In genomic region chr20:2172305-2173175, GRCh38 we compare ENCODE assay signal across 8 cellular contexts.
A peak's percentile ranks its signal among the peaks of the same experiment; 100 is the strongest.
DNase-seq lines count a peak whose midpoint lies in the region; ATAC-seq, FAIRE-seq and TF ChIP-seq lines count a peak whose summit lies in the region.

No MANE protein-coding gene starts in this region.

- peaks cover 3% of the 10 kb centered on the region; the same call in 1 of the 2 replicates for H3K27me3 Mint-ChIP-seq in WTC11 (ENCODE audit: low read depth)

- 27% methylated on average over 15 of the region's 17 CpGs for WGBS in mammary epithelial cell (ENCODE audit: low coverage, missing lambda C conversion rate)

- CTCF ChIA-PET in WTC11 (lab: Charles Lee), result interaction anchor here (0.5 to 2.8 kb wide), 72 partner anchors 10 to 635 kb away, joined by 3 to 54 read pairs (median 4); partner anchors contain the start of gene STK35
- CTCF ChIA-PET in mammary epithelial cell (lab: Charles Lee; ENCODE audit: low non-redundant PET), result interaction anchor here (0.5 to 1.1 kb wide), 4 partner anchors 63 to 212 kb away, joined by 3 to 11 read pairs (median 6); no protein-coding TSS in a partner anchor

- peak; percentile 52 for DNase-seq in NK-92 treated with Interleukin-12 subunit alpha and Interleukin-12 subunit beta, amount 100 ng/mL, for 24 hours (lab: John Stamatoyannopoulos, UW)
- DNase-seq in NK-92 (lab: John Stamatoyannopoulos, UW; ENCODE audit: unreplicated experiment), result no peak
- DNase-seq in NCI-H2029 treated with DMSO at 0.1 percent for 48 hours (lab: John Stamatoyannopoulos, UW), result peak; percentile 56
- DNase-seq in WTC11 (ENCODE audit: low spot score), result peak; percentile 80
- DNase-seq in mammary epithelial cell, result peak; percentile 23
- no peak for DNase-seq in kidney
- peak; percentile 60 to 63 for DNase-seq in stimulated activated CD4-positive, alpha-beta T cell treated with anti-CD3 and anti-CD28 coated beads, Interleukin-1b, Interleukin-23, amount 100 ng/mL, for 4 hours (ENCODE audit: low read depth in 2 of 2)

- no peaks in the 10 kb centered on the region for H3K9me3 Mint-ChIP-seq in WTC11

- POLR2A ChIA-PET in WTC11 (lab: Charles Lee), result interaction anchor here (0.7 kb wide), 1 partner anchor 206 kb away, joined by 3 read pairs; no protein-coding TSS in a partner anchor

- H3K9me3 ChIP-seq in mammary epithelial cell (replicated peaks; ENCODE audit: insufficient read depth, low read length) (no peaks in the 10 kb centered on the region), kidney (ENCODE audit: control insufficient read depth in 1 of 2, low read length in 2 of 2) (no peaks in the 10 kb centered on the region)

- FAIRE-seq in kidney (lab: Jason Lieb, UNC), result no peak

- in situ Hi-C loops in mammary epithelial cell (cut with MboI; ENCODE audit: low sequenced_read_pairs in 2 of 2), result loop anchor here (10.0 kb wide), 2 partner anchors 168 to 208 kb away; no protein-coding TSS in a partner anchor

- no peak overlapping the region for H2AFZ ChIP-seq in mammary epithelial cell (ENCODE audit: low read depth, low read length)

- H3K36me3 ChIP-seq in mammary epithelial cell (ENCODE audit: insufficient read depth, low read length) (no peaks in the 10 kb centered on the region), kidney (ENCODE audit: control insufficient read depth in 1 of 2, insufficient read depth in 2 of 2, low read length in 2 of 2) (no peaks in the 10 kb centered on the region)

- H3K4me2 ChIP-seq in mammary epithelial cell (ENCODE audit: insufficient read depth, low read depth, low read length), result peak overlapping the region; percentile 22

- H3K36me3 Mint-ChIP-seq in WTC11, result no peaks in the 10 kb centered on the region

- peaks cover 3% of the 10 kb centered on the region; the same call in 1 of the 2 replicates for H3K4me1 Mint-ChIP-seq in WTC11

- BruUV-seq in mammary epithelial cell (replicated peaks; lab: Mats Ljungman, UMichigan), result no TSS peak

- ATAC-seq in WTC11, result peak; percentile 88
- no peak for ATAC-seq in HG03280 (IDR thresholded peaks at IDR 0.05; ENCODE audit: unreplicated experiment)

- no peaks in the 10 kb centered on the region for H3K27me3 ChIP-seq in mammary epithelial cell (ENCODE audit: insufficient read depth, low read length)

- H4K20me1 ChIP-seq in mammary epithelial cell (ENCODE audit: insufficient read depth, low read length), result no peaks in the 10 kb centered on the region

- H3K4me3 ChIP-seq in mammary epithelial cell (replicated peaks in 1 of 3; ENCODE audit: insufficient read depth in 1 of 3, low read depth in 2 of 3, low read length in 3 of 3) (no peak overlapping the region), kidney (ENCODE audit: low read length in 2 of 2) (no peak overlapping the region)

- H3K9ac ChIP-seq in mammary epithelial cell (ENCODE audit: insufficient read depth, low read length) (no peak overlapping the region), kidney (ENCODE audit: low read length in 2 of 2) (no peak overlapping the region)

- H3K4me1 ChIP-seq in mammary epithelial cell (ENCODE audit: insufficient read depth, low read length) (no peaks in the 10 kb centered on the region), kidney (ENCODE audit: control insufficient read depth in 1 of 2, insufficient read depth in 1 of 2, low read depth in 1 of 2, low read length in 2 of 2) (no peaks in the 10 kb centered on the region)

- intact Hi-C loops in mammary epithelial cell (cut with micrococcal nuclease), result loop anchor here (1.0 to 5.0 kb wide), 6 partner anchors 70 to 410 kb away; no protein-coding TSS in a partner anchor
- intact Hi-C loops in kidney (cut with DNase I), result loop anchor here (5.0 to 10.0 kb wide), 2 partner anchors 88 to 205 kb away; no protein-coding TSS in a partner anchor

- dilution Hi-C loops in mammary epithelial cell (cut with HindIII; ENCODE audit: low sequenced_read_pairs), result no loop called here

- H3K27ac ChIP-seq in mammary epithelial cell (ENCODE audit: insufficient read depth, low read depth, low read length) (no peak overlapping the region), kidney (ENCODE audit: low read depth in 2 of 2, low read length in 2 of 2) (no peak overlapping the region)

- peak; percentile 91 for TF ChIP-seq CTCF in WTC11 (IDR thresholded peaks at IDR 0.05)
- TF ChIP-seq CTCF in mammary epithelial cell (conservative IDR thresholded peaks at IDR 0.05 in 1 of 2, IDR thresholded peaks at IDR 0.05 in 1 of 2; ENCODE audit: extremely low read depth in 1 of 2, insufficient read depth in 1 of 2, low read depth in 1 of 2, low read length in 2 of 2), result peak; percentile 85 to 94
- TF ChIP-seq CTCF in kidney (IDR thresholded peaks at IDR 0.05; ENCODE audit: borderline replicate concordance, extremely low read depth, insufficient read depth), result peak; percentile 79

- no peaks in the 10 kb centered on the region for H3K79me2 ChIP-seq in mammary epithelial cell (ENCODE audit: insufficient read depth, low read length)

- H3K27ac Mint-ChIP-seq in WTC11, result no peak overlapping the region

- H3K4me3 Mint-ChIP-seq in WTC11, result peak overlapping the region; percentile 57

TF ChIP-seq in WTC11, 78 proteins besides CTCF, POLR2A, EP300 and RAD21:
- TF ChIP-seq ZNF121 (CRISPR knock-in tag; IDR thresholded peaks at IDR 0.05), result no peak
- no peak for TF ChIP-seq TCF7 (CRISPR knock-in tag; IDR thresholded peaks at IDR 0.05; ENCODE audit: low read depth)
- peak; percentile 47; the same call in 1 of the 2 replicates for TF ChIP-seq HMGA2 (CRISPR knock-in tag; IDR thresholded peaks at IDR 0.05)
- TF ChIP-seq NR2C2 (CRISPR knock-in tag; IDR thresholded peaks at IDR 0.05), result no peak
- TF ChIP-seq, protein P1, sequence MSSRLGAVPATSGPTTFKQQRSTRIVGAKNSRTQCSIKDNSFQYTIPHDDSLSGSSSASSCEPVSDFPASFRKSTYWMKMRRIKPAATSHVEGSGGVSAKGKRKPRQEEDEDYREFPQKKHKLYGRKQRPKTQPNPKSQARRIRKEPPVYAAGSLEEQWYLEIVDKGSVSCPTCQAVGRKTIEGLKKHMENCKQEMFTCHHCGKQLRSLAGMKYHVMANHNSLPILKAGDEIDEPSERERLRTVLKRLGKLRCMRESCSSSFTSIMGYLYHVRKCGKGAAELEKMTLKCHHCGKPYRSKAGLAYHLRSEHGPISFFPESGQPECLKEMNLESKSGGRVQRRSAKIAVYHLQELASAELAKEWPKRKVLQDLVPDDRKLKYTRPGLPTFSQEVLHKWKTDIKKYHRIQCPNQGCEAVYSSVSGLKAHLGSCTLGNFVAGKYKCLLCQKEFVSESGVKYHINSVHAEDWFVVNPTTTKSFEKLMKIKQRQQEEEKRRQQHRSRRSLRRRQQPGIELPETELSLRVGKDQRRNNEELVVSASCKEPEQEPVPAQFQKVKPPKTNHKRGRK (CRISPR knock-in tag; IDR thresholded peaks at IDR 0.05; ENCODE audit: borderline replicate concordance), result 0 out of 2 replicates have a peak, but pooled peaks have one; percentile 48

Comparison
In these comparisons a context has a peak if more than half of its experiments do, and no peak if none do; other contexts are left out.
1. DNase-seq: peak in NK-92 treated with Interleukin-12 subunit alpha and Interleukin-12 subunit beta, amount 100 ng/mL, for 24 hours (single experiment), NCI-H2029 treated with DMSO at 0.1 percent for 48 hours (single experiment), WTC11 (single experiment), mammary epithelial cell (single experiment) and stimulated activated CD4-positive, alpha-beta T cell treated with anti-CD3 and anti-CD28 coated beads, Interleukin-1b, Interleukin-23, amount 100 ng/mL, for 4 hours (2 of 2); none in NK-92 (single experiment) and kidney (single experiment).
2. Peak in every context shown above with its lines, with median percentiles within 50 percentile points of each other: CTCF ChIP-seq.